In genomic region chr1:93909146-93910050, GRCh38 we compare ENCODE assay signal across 8 cellular contexts. TPM values are rescaled to one million over a fixed set of nuclear protein-coding genes. Genes with fewer than 3 reads are reported as not detected.
DNase-seq lines count a peak whose midpoint lies in the region; ATAC-seq, FAIRE-seq and TF ChIP-seq lines count a peak whose summit lies in the region.

Gene GCLM (minus strand): TSS chr1:93909430. CDS start chr1:93909163, 267 bp downstream.

- peak within 1 kb of the TSS; percentile 73 to 96 (median 90) for H3K4me3 ChIP-seq in BLaER1 treated with 17β-estradiol and CSF1 and Interleukin-3, amounts not matched to agents 10 nM and 100 nM
- peak within 1 kb of the TSS; percentile 74 to 92 (median 86) for H3K4me3 ChIP-seq in HepG2 (replicated peaks in 1 of 3; ENCODE audit: insufficient read depth in 1 of 3, low read depth in 2 of 3, low read length in 3 of 3)

- H3K36me3 ChIP-seq in BLaER1 treated with 17β-estradiol and CSF1 and Interleukin-3, amounts not matched to agents 10 nM and 100 nM, result no peaks in the 10 kb centered on the region
- no peaks in the 10 kb centered on the region for H3K36me3 ChIP-seq in HepG2 (replicated peaks in 1 of 2; ENCODE audit: control insufficient read depth in 1 of 2, insufficient read depth in 2 of 2, low read length in 2 of 2)

- POLR2A ChIA-PET in HepG2 (lab: Yijun Ruan, JAX), result interaction anchor here (0.6 to 2.4 kb wide), 8 partner anchors 30 to 292 kb away, joined by 3 to 17 read pairs (median 4); partner anchors contain the start of gene DNTTIP2

- CTCF ChIA-PET in HepG2 (lab: Yijun Ruan, JAX; ENCODE audit: low intra/inter-chr PET ratio, low total read pairs), result interaction anchor here (1.3 to 2.1 kb wide), 2 partner anchors 71 to 117 kb away, joined by 5 to 17 read pairs; no protein-coding TSS in a partner anchor

- peak; percentile 91 for TF ChIP-seq CTCF in HepG2 (CRISPR knock-in tag; IDR thresholded peaks at IDR 0.05)

- peak; percentile 94 for TF ChIP-seq RAD21 in HepG2 (CRISPR knock-in tag; IDR thresholded peaks at IDR 0.05)

- peaks cover 45% of the 10 kb centered on the region for H3K79me2 ChIP-seq in HepG2 (ENCODE audit: insufficient read depth, low read length)

- peaks cover 27 to 46% (median 36%) of the 10 kb centered on the region in 10 experiments for H3K4me1 ChIP-seq in BLaER1 treated with 17β-estradiol and CSF1 and Interleukin-3, amounts not matched to agents 10 nM and 100 nM
- H3K4me1 ChIP-seq in HepG2 (ENCODE audit: insufficient read depth, low read length), result peaks cover 47% of the 10 kb centered on the region

- ATAC-seq in HG03442 (IDR thresholded peaks at IDR 0.05; ENCODE audit: unreplicated experiment), result peak; percentile 92
- ATAC-seq in HepG2, result peak; percentile 93

- peak within 1 kb of the TSS; percentile 84 to 97 (median 91) for H3K4me2 ChIP-seq in BLaER1 treated with 17β-estradiol and CSF1 and Interleukin-3, amounts not matched to agents 10 nM and 100 nM
- H3K4me2 ChIP-seq in HepG2 (ENCODE audit: low read depth, low read length), result peak within 1 kb of the TSS; percentile 99

- FAIRE-seq in HepG2 (lab: Jason Lieb, UNC), result no peak

- no peaks in the 10 kb centered on the region for H3K27me3 ChIP-seq in BLaER1 treated with 17β-estradiol and CSF1 and Interleukin-3, amounts not matched to agents 10 nM and 100 nM
- no peaks in the 10 kb centered on the region; a peak in 1 of 5 replicates for H3K27me3 ChIP-seq in HepG2 (ENCODE audit: control insufficient read depth in 1 of 2, insufficient read depth in 2 of 2, low read length in 2 of 2)

- peak within 1 kb of the TSS; percentile 96 for H2AFZ ChIP-seq in HepG2 (ENCODE audit: low read length)

- intact Hi-C loops in HepG2 (cut with micrococcal nuclease; ENCODE audit: unreplicated experiment), result loop anchor here (10.0 kb wide), 1 partner anchor 425 kb away; no protein-coding TSS in a partner anchor

- peak in 1 of 2 experiments; percentile 32; a peak in 1 of 4 replicates for TF ChIP-seq POLR2A in HepG2 (IDR thresholded peaks at IDR 0.05; ENCODE audit: insufficient read depth in 1 of 2, low read depth in 2 of 2, low read length in 2 of 2)

- in situ Hi-C loops in HepG2 (cut with HindIII; ENCODE audit: extremely low pct_ligation_motif_present, low pct_unique_long_range_greater_than_20kb), result no loop called here

- H3K27ac ChIP-seq in BLaER1 treated with 17β-estradiol and CSF1 and Interleukin-3, amounts not matched to agents 10 nM and 100 nM, result peak within 1 kb of the TSS; percentile 73 to 96 (median 89)
- peak within 1 kb of the TSS; percentile 83 for H3K27ac ChIP-seq in HepG2 (ENCODE audit: extremely low read length, insufficient read depth, low read length)

- no TSS peak for BruUV-seq in HepG2 (replicated peaks; lab: Mats Ljungman, UMichigan)

- H3K9me3 ChIP-seq in BLaER1 treated with 17β-estradiol and CSF1 and Interleukin-3, amounts not matched to agents 10 nM and 100 nM (replicated peaks in 1 of 11), result peaks cover 0 to 6% (median 0%) of the 10 kb centered on the region in 11 experiments; a peak in 3 of 22 replicates
- H3K9me3 ChIP-seq in HepG2 (ENCODE audit: low read length), result no peaks in the 10 kb centered on the region

- WGBS in HepG2 (ENCODE audit: low lambda C conversion rate), result 2% methylated on average over 12 of the region's 102 CpGs

- H4K20me1 ChIP-seq in BLaER1 treated with 17β-estradiol and CSF1 and Interleukin-3, amounts not matched to agents 10 nM and 100 nM, result peaks cover 0 to 45% (median 6%) of the 10 kb centered on the region in 11 experiments; a peak in 9 of 22 replicates
- peaks cover 10% of the 10 kb centered on the region; the same call in 1 of the 2 replicates for H4K20me1 ChIP-seq in HepG2 (ENCODE audit: insufficient read depth, low read length)

- H3K9ac ChIP-seq in BLaER1 treated with 17β-estradiol and CSF1 and Interleukin-3, amounts not matched to agents 10 nM and 100 nM, result peak within 1 kb of the TSS; percentile 84 to 97 (median 91)
- H3K9ac ChIP-seq in HepG2 (ENCODE audit: insufficient read depth, low read depth, low read length), result peak within 1 kb of the TSS; percentile 82

- DNase-seq in GM19238 (ENCODE audit: insufficient read length, low spot score) (peak; percentile 87), NCI-H526 treated with DMSO at 0.1 percent for 48 hours (lab: John Stamatoyannopoulos, UW) (peak; percentile 75), dermis blood vessel endothelial cell (peak; percentile 96), HepG2 (ENCODE audit: low spot score) (peak; percentile 88)
- peak; percentile 82 to 83 for DNase-seq in activated CD4-positive, alpha-beta T cell treated with anti-CD3 and anti-CD28 coated beads, Interleukin-2, amount 50 U/mL, for 24 hours (ENCODE audit: low read depth in 1 of 2, low spot score in 1 of 2)
- peak; percentile 92 for DNase-seq in stimulated activated CD4-positive, alpha-beta T cell treated with anti-CD3 and anti-CD28 coated beads, Interleukin-4, amount 100 ng/mL, for 1 hour

- TF ChIP-seq EP300 in HepG2 (IDR thresholded peaks at IDR 0.05; ENCODE audit: low read depth in 2 of 2, low read length in 2 of 2) (peak in 1 of 2 experiments; percentile 28; a peak in 2 of 4 replicates), HepG2 (CRISPR knock-in tag; IDR thresholded peaks at IDR 0.05; ENCODE audit: borderline replicate concordance) (no peak)

TF ChIP-seq in HepG2, 621 proteins besides CTCF, POLR2A, EP300 and RAD21 (continues in another document):
- TF ChIP-seq SMC3 (IDR thresholded peaks at IDR 0.05; ENCODE audit: low read length), result no peak; the same call in 1 of the 2 replicates
- TF ChIP-seq FOXP4 (CRISPR knock-in tag; IDR thresholded peaks at IDR 0.05), result no peak; the same call in 1 of the 2 replicates
- peak; percentile 70 for TF ChIP-seq ERF (CRISPR knock-in tag; IDR thresholded peaks at IDR 0.05)
- peak; percentile 49; the same call in 1 of the 2 replicates for TF ChIP-seq ZNF776 (CRISPR knock-in tag; IDR thresholded peaks at IDR 0.05)
- no peak for TF ChIP-seq ZNF577 (CRISPR knock-in tag; IDR thresholded peaks at IDR 0.05; ENCODE audit: borderline replicate concordance, low read depth)
- TF ChIP-seq ZNF282 (IDR thresholded peaks at IDR 0.05; ENCODE audit: partially characterized antibody), result no peak
- TF ChIP-seq MAZ (IDR thresholded peaks at IDR 0.05; ENCODE audit: borderline replicate concordance, low read depth, low read length), result peak; percentile 61; the same call in 1 of the 2 replicates
- peak; percentile 90 for TF ChIP-seq MAZ (CRISPR knock-in tag; IDR thresholded peaks at IDR 0.05; ENCODE audit: low read depth)
- no peak for TF ChIP-seq NCOR1 (IDR thresholded peaks at IDR 0.05; ENCODE audit: borderline replicate concordance, low read length)
- no peak for TF ChIP-seq ZFP36 (IDR thresholded peaks at IDR 0.05; ENCODE audit: borderline replicate concordance, low read depth, low read length, partially characterized antibody)
- TF ChIP-seq BRD4 (CRISPR knock-in tag; IDR thresholded peaks at IDR 0.05), result no peak
- no peak; the same call in 2 of the 3 replicates for TF ChIP-seq MXI1 (IDR thresholded peaks at IDR 0.05; ENCODE audit: borderline replicate concordance, low read depth, low read length)
- TF ChIP-seq ZNF12 (CRISPR knock-in tag; IDR thresholded peaks at IDR 0.05), result no peak
- TF ChIP-seq ZNF235 (CRISPR knock-in tag; IDR thresholded peaks at IDR 0.05; ENCODE audit: borderline replicate concordance), result no peak
- TF ChIP-seq KDM2A (CRISPR knock-in tag; IDR thresholded peaks at IDR 0.05; ENCODE audit: borderline replicate concordance, low read depth), result peak; percentile 83; the same call in 1 of the 2 replicates
- TF ChIP-seq EHMT2 (IDR thresholded peaks at IDR 0.05; ENCODE audit: borderline replicate concordance, low read depth, low read length), result no peak
- TF ChIP-seq ZSCAN29 (CRISPR knock-in tag; conservative IDR thresholded peaks at IDR 0.05), result no peak

RNA-seq across cellular contexts. Expression of gene GCLM, which starts in this region (rescaled TPM):
- total RNA-seq in dermis blood vessel endothelial cell (19.4 and 33.7 TPM in 2 replicates), HepG2 (2016; rRNA removed; fragmentation: Illumina TruSeq; extraction: Trizol) (28.1 and 29.9 TPM in 2 replicates)
- total RNA-seq in HepG2 (2016; cell fraction: cytosol; rRNA removed; fragmentation: Illumina TruSeq; extraction: Trizol; ENCODE audit: low read depth), result 29.4 and 34.7 TPM in 2 replicates
- total RNA-seq in HepG2 (2016; cell fraction: insoluble cytoplasmic fraction; rRNA removed; fragmentation: Illumina TruSeq; extraction: Trizol), result 28.9 and 30.1 TPM in 2 replicates
- 10.9 and 11.8 TPM in 2 replicates for total RNA-seq in HepG2 (2016; cell fraction: membrane; rRNA removed; fragmentation: Illumina TruSeq; extraction: Trizol)
- 15.5 and 16.1 TPM in 2 replicates for total RNA-seq in HepG2 (2016; cell fraction: nucleus; rRNA removed; fragmentation: Illumina TruSeq; extraction: Trizol)
- polyA plus RNA-seq in HepG2 (2011; rRNA removed), result 8.0 and 8.7 TPM in 2 replicates
- polyA plus RNA-seq in HepG2 (2011; cell fraction: cytosol; rRNA removed), result 4.2 and 5.6 TPM in 2 replicates
- 1.9 and 2.6 TPM in 2 replicates for polyA plus RNA-seq in HepG2 (2011; cell fraction: nucleus; rRNA removed)
- polyA plus RNA-seq in HepG2 (2012), result 17.1 and 18.2 TPM in 2 replicates
- polyA plus RNA-seq in HepG2 (2016; cell fraction: cytosol; fragmentation: Illumina TruSeq; extraction: Trizol; ENCODE audit: low read depth), result 1.9 and 2.3 TPM in 2 replicates
- polyA plus RNA-seq in HepG2 (2016; cell fraction: insoluble cytoplasmic fraction; fragmentation: Illumina TruSeq; extraction: Trizol; ENCODE audit: low read depth), result 30.1 and 43.8 TPM in 2 replicates
- polyA plus RNA-seq in HepG2 (2016; cell fraction: membrane; fragmentation: Illumina TruSeq; extraction: Trizol; ENCODE audit: low read depth), result 4.8 and 5.1 TPM in 2 replicates
- 18.2 and 22.7 TPM in 2 replicates for polyA plus RNA-seq in HepG2 (2016; cell fraction: nucleus; fragmentation: Illumina TruSeq; extraction: Trizol; ENCODE audit: insufficient read depth, low read depth)
- polyA minus RNA-seq in HepG2 (2011; rRNA and poly(A)+ RNA removed; ENCODE audit: low replicate concordance), result 8.9 and 19.6 TPM in 2 replicates
- 5.8 and 12.5 TPM in 2 replicates for polyA minus RNA-seq in HepG2 (2011; cell fraction: cytosol; rRNA and poly(A)+ RNA removed)
- 25.2 and 29.7 TPM in 2 replicates for polyA minus RNA-seq in HepG2 (2011; cell fraction: nucleus; rRNA and poly(A)+ RNA removed)

Comparison
In these comparisons a context has a peak if more than half of its experiments do, and no peak if none do; other contexts are left out.
1. Peak in every context shown above with its lines: DNase-seq, ATAC-seq, H3K4me3 ChIP-seq and H3K27ac ChIP-seq.